In genomic region chr12:87336814-87337336, GRCh38 we compare ENCODE assay signal across 13 cellular contexts.
DNase-seq lines count a peak whose midpoint lies in the region; ATAC-seq, FAIRE-seq and TF ChIP-seq lines count a peak whose summit lies in the region.
"Had no signal": no experiment of that assay in that cellular context is flagged by ENCODE, and none has a peak within 500 bp of the region (broad histone marks: within the 10 kb centered on the region; RNA-seq: fewer than 3 reads in every experiment).

No MANE protein-coding gene starts in this region.

- H3F3A ChIP-seq in PC-3 (ENCODE audit: low read length, unreplicated experiment) (no peaks in the 10 kb centered on the region), smooth muscle cell (ENCODE audit: low read depth) (no peaks in the 10 kb centered on the region)

- FAIRE-seq in astrocyte (lab: Jason Lieb, UNC), result no peak
- FAIRE-seq: A549, H54 had no signal

- H3K27ac ChIP-seq in PC-3 (ENCODE audit: low read length), result no peak overlapping the region
- H3K27ac ChIP-seq in astrocyte (ENCODE audit: low read depth, low read length), result no peak overlapping the region
- H3K27ac ChIP-seq in smooth muscle cell (ENCODE audit: low read depth), result no peak overlapping the region
- H3K27ac ChIP-seq: A549, BLaER1 had no signal

- no TSS peak for BruUV-seq in PC-3 (replicated peaks; lab: Mats Ljungman, UMichigan)

- no peak overlapping the region for H3K27ac Mint-ChIP-seq in astrocyte (ENCODE audit: unreplicated experiment)
- H3K27ac Mint-ChIP-seq: CD8-positive, alpha-beta memory T cell had no signal

- H3K27me3 ChIP-seq in PC-3 (ENCODE audit: low read length) (no peaks in the 10 kb centered on the region), astrocyte (ENCODE audit: insufficient read depth, low read length) (no peaks in the 10 kb centered on the region), smooth muscle cell (ENCODE audit: low read depth) (no peaks in the 10 kb centered on the region)
- H3K27me3 ChIP-seq: BLaER1 had no signal

- DNase-seq in PC-3 (peak; percentile 59), astrocyte (ENCODE audit: low read depth) (peak; percentile 29), fibroblast of the aortic adventitia (ENCODE audit: low read depth) (peak; percentile 12), smooth muscle cell (lab: John Stamatoyannopoulos, UW; ENCODE audit: unreplicated experiment) (no peak), Ammon's horn (ENCODE audit: low spot score) (no peak)
- DNase-seq in activated T-cell treated with anti-CD3 and anti-CD28 coated beads, Interleukin-2, amount 50 U/mL, for 4 hours, result no peak
- DNase-seq: CD8-positive, alpha-beta memory T cell; DMS53 had no signal

- CTCF ChIA-PET in PC-3 (lab: Charles Lee), result no interaction called here

- H3K9me3 Mint-ChIP-seq in astrocyte (ENCODE audit: unreplicated experiment), result no peaks in the 10 kb centered on the region
- H3K9me3 Mint-ChIP-seq in activated T-cell treated with anti-CD3 and anti-CD28 coated beads, Interleukin-2, amount 50 U/mL, for 4 hours, result peaks cover 3% of the 10 kb centered on the region

- peaks cover 10% of the 10 kb centered on the region; the same call in 1 of the 2 replicates for H3K4me1 ChIP-seq in PC-3 (ENCODE audit: insufficient read depth, low read length)
- H3K4me1 ChIP-seq in astrocyte (ENCODE audit: insufficient read depth, low read length), result no peaks in the 10 kb centered on the region
- no peaks in the 10 kb centered on the region for H3K4me1 ChIP-seq in smooth muscle cell (ENCODE audit: low read depth)
- H3K4me1 ChIP-seq: A549 had no signal

- peak overlapping the region; percentile 8; the same call in 1 of the 2 replicates for H3K4me2 ChIP-seq in PC-3 (ENCODE audit: low read length)
- H3K4me2 ChIP-seq in astrocyte (ENCODE audit: low read length), result no peak overlapping the region
- H3K4me2 ChIP-seq in smooth muscle cell, result no peak overlapping the region
- H3K4me2 ChIP-seq: A549, BLaER1 had no signal

- H3K9me2 ChIP-seq in PC-3 (replicated peaks; ENCODE audit: low read length), result no peaks in the 10 kb centered on the region

- no peak overlapping the region for H3K4me3 ChIP-seq in PC-3 (ENCODE audit: low read length)
- H3K4me3 ChIP-seq in astrocyte (ENCODE audit: insufficient read depth, low read depth, low read length), result no peak overlapping the region
- no peak overlapping the region for H3K4me3 ChIP-seq in fibroblast of the aortic adventitia (ENCODE audit: low read depth, low read length)
- H3K4me3 ChIP-seq in smooth muscle cell, result no peak overlapping the region
- H3K4me3 ChIP-seq: A549, BLaER1 had no signal

- H3K79me2 ChIP-seq in PC-3 (ENCODE audit: low read length), result no peaks in the 10 kb centered on the region
- no peaks in the 10 kb centered on the region for H3K79me2 ChIP-seq in astrocyte (ENCODE audit: insufficient read depth, low read length)
- no peaks in the 10 kb centered on the region for H3K79me2 ChIP-seq in smooth muscle cell (ENCODE audit: low read depth)

- H3K9me3 ChIP-seq in PC-3 (ENCODE audit: low read length) (no peaks in the 10 kb centered on the region), astrocyte (ENCODE audit: insufficient read depth, low read depth, low read length) (no peaks in the 10 kb centered on the region), smooth muscle cell (replicated peaks; ENCODE audit: low read depth) (no peaks in the 10 kb centered on the region)
- H3K9me3 ChIP-seq: A549, BLaER1 had no signal

- H4K20me1 ChIP-seq in PC-3 (ENCODE audit: low read length) (no peaks in the 10 kb centered on the region), astrocyte (ENCODE audit: insufficient read depth, low read length) (no peaks in the 10 kb centered on the region), smooth muscle cell (ENCODE audit: low read depth) (no peaks in the 10 kb centered on the region)
- H4K20me1 ChIP-seq: BLaER1 had no signal

- H3K36me3 Mint-ChIP-seq in astrocyte (ENCODE audit: low read depth, unreplicated experiment), result no peaks in the 10 kb centered on the region
- no peaks in the 10 kb centered on the region for H3K36me3 Mint-ChIP-seq in activated T-cell treated with anti-CD3 and anti-CD28 coated beads, Interleukin-2, amount 50 U/mL, for 4 hours (ENCODE audit: insufficient read depth)
- H3K36me3 Mint-ChIP-seq: CD8-positive, alpha-beta memory T cell had no signal

- TF ChIP-seq CTCF in PC-3 (conservative IDR thresholded peaks at IDR 0.05; ENCODE audit: low read depth, low read length) (no peak), astrocyte (IDR thresholded peaks at IDR 0.05; ENCODE audit: insufficient read depth, low read depth, low read length) (no peak), fibroblast of the aortic adventitia (IDR thresholded peaks at IDR 0.05; ENCODE audit: insufficient read depth, low read length) (no peak), smooth muscle cell (IDR thresholded peaks at IDR 0.05; ENCODE audit: borderline replicate concordance, insufficient read depth, poor library complexity, severe bottlenecking) (no peak)

- peaks cover 3% of the 10 kb centered on the region for H3K4me1 Mint-ChIP-seq in astrocyte (ENCODE audit: low read depth, unreplicated experiment)
- no peaks in the 10 kb centered on the region for H3K4me1 Mint-ChIP-seq in activated T-cell treated with anti-CD3 and anti-CD28 coated beads, Interleukin-2, amount 50 U/mL, for 4 hours (ENCODE audit: low read depth)
- H3K4me1 Mint-ChIP-seq: CD8-positive, alpha-beta memory T cell had no signal

- WGBS in smooth muscle cell (ENCODE audit: low lambda C conversion rate), result 43% methylated on average over 2 of the region's 2 CpGs

- ATAC-seq in PC-3, result peak; percentile 60; the same call in 1 of the 2 replicates
- no peak for ATAC-seq in activated T-cell treated with anti-CD3 and anti-CD28 coated beads, Interleukin-2, amount 50 U/mL, for 4 hours
- ATAC-seq in HG03159 (IDR thresholded peaks at IDR 0.05; ENCODE audit: unreplicated experiment), result no peak
- ATAC-seq: A549, HCT116 had no signal

- H3K36me3 ChIP-seq in PC-3 (ENCODE audit: low read depth, low read length) (no peaks in the 10 kb centered on the region), astrocyte (ENCODE audit: insufficient read depth, low read length) (no peaks in the 10 kb centered on the region), smooth muscle cell (ENCODE audit: low read depth) (no peaks in the 10 kb centered on the region)
- H3K36me3 ChIP-seq: BLaER1 had no signal

- H3K27me3 Mint-ChIP-seq in astrocyte (ENCODE audit: low read depth, unreplicated experiment), result no peaks in the 10 kb centered on the region
- no peaks in the 10 kb centered on the region for H3K27me3 Mint-ChIP-seq in activated T-cell treated with anti-CD3 and anti-CD28 coated beads, Interleukin-2, amount 50 U/mL, for 4 hours (ENCODE audit: low read depth)
- H3K27me3 Mint-ChIP-seq: CD8-positive, alpha-beta memory T cell had no signal

- H3K4me3 Mint-ChIP-seq in astrocyte (ENCODE audit: unreplicated experiment), result no peak overlapping the region
- H3K4me3 Mint-ChIP-seq in activated T-cell treated with anti-CD3 and anti-CD28 coated beads, Interleukin-2, amount 50 U/mL, for 4 hours, result no peak overlapping the region
- H3K4me3 Mint-ChIP-seq: CD8-positive, alpha-beta memory T cell had no signal

- no peak overlapping the region for H2AFZ ChIP-seq in PC-3 (ENCODE audit: low read length)
- H2AFZ ChIP-seq in astrocyte (ENCODE audit: low read depth, low read length), result no peak overlapping the region
- peak overlapping the region; percentile 57 for H2AFZ ChIP-seq in smooth muscle cell (ENCODE audit: low read depth)

- H3K9ac ChIP-seq in PC-3 (ENCODE audit: low read length) (no peak overlapping the region), astrocyte (ENCODE audit: low read length) (no peak overlapping the region), smooth muscle cell (ENCODE audit: low read depth) (no peak overlapping the region)
- H3K9ac ChIP-seq: BLaER1 had no signal

- POLR2A ChIA-PET in PC-3 (lab: Charles Lee; ENCODE audit: unreplicated experiment), result no interaction called here

- intact Hi-C loops in PC-3 (cut with micrococcal nuclease), result no loop called here

Comparison
In these comparisons a context has a peak if more than half of its experiments do, and no peak if none do; other contexts are left out.
1. DNase-seq: peak in PC-3 (single experiment), astrocyte (single experiment) and fibroblast of the aortic adventitia (single experiment); none in smooth muscle cell (single experiment), Ammon's horn (single experiment) and activated T-cell treated with anti-CD3 and anti-CD28 coated beads, Interleukin-2, amount 50 U/mL, for 4 hours (single experiment).